In the genomic region with DNA sequence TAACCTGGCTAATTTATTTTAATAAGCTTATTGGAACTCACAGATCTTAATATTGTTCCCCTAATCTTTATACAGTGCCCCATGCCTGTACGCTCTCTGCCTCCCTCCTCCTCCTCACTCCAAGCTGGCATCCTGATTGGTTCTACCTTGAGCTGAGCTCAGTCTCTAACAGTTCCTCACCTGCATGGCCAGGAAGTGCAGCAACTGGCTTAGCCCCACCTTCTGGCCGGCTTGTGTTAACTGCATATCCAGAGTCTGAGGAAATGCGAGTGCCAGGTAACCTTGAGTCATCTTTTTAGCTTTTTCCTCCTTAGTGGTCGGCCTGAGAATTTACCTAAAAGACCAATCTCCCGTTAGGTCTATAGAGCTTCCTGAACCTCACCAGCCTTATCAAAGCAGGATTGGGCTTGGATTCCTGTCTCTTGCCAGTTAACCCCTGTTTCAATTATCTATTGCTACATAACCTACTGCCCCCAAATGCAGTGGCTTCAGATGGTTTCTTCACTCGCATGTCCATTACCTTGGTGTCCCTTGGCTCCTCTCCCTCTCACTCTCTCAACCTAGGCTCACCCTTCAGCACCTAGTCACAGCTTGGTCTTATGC, we compare ENCODE assay signal across 8 cellular contexts.
DNase-seq lines count a peak whose midpoint lies in the region; ATAC-seq, FAIRE-seq and TF ChIP-seq lines count a peak whose summit lies in the region.

No MANE protein-coding gene starts in this region.

- POLR2A ChIA-PET in HepG2 (lab: Yijun Ruan, JAX), result no interaction called here

- no peaks in the 10 kb centered on the region for H4K20me1 ChIP-seq in HepG2 (ENCODE audit: insufficient read depth, low read length)

- H3K9me3 ChIP-seq in HepG2 (ENCODE audit: low read length) (no peaks in the 10 kb centered on the region), upper lobe of right lung (no peaks in the 10 kb centered on the region)

- ATAC-seq in HG03025 (IDR thresholded peaks at IDR 0.05; ENCODE audit: low FRiP score, unreplicated experiment) (peak; percentile 77), HepG2 (peak; percentile 99), upper lobe of right lung (peak; percentile 97), HG02678 (IDR thresholded peaks at IDR 0.05; ENCODE audit: unreplicated experiment) (no peak)
- ATAC-seq in activated naive CD4-positive, alpha-beta T cell treated with anti-CD3 and anti-CD28 coated beads, Interleukin-2, amount 50 U/mL, for 72 hours, result peak; percentile 86 to 91

- H3K79me2 ChIP-seq in HepG2 (ENCODE audit: insufficient read depth, low read length), result no peaks in the 10 kb centered on the region

- BruUV-seq in HepG2 (replicated peaks; lab: Mats Ljungman, UMichigan), result no TSS peak

- H3K4me1 ChIP-seq in HepG2 (ENCODE audit: insufficient read depth, low read length) (peaks cover 5% of the 10 kb centered on the region; the same call in 1 of the 2 replicates), upper lobe of right lung (no peaks in the 10 kb centered on the region)

- intact Hi-C loops in HepG2 (cut with micrococcal nuclease; ENCODE audit: unreplicated experiment), result loop anchor here (1.0 kb wide), 3 partner anchors 89 to 201 kb away; no protein-coding TSS in a partner anchor
- intact Hi-C loops in upper lobe of right lung (cut with DNase I), result no loop called here

- 6% methylated on average over 6 of the region's 6 CpGs for WGBS in HepG2 (ENCODE audit: low lambda C conversion rate)

- TF ChIP-seq RAD21 in HepG2 (CRISPR knock-in tag; IDR thresholded peaks at IDR 0.05), result peak; percentile 81

- no peaks in the 10 kb centered on the region for H3K36me3 Mint-ChIP-seq in activated naive CD4-positive, alpha-beta T cell treated with anti-CD3 and anti-CD28 coated beads, Interleukin-2, amount 50 U/mL, for 72 hours

- no peak overlapping the region for H3K9ac ChIP-seq in HepG2 (ENCODE audit: insufficient read depth, low read depth, low read length)

- in situ Hi-C loops in HepG2 (cut with HindIII; ENCODE audit: extremely low pct_ligation_motif_present, low pct_unique_long_range_greater_than_20kb), result loop anchor here (5.0 kb wide), 1 partner anchor 175 kb away; no protein-coding TSS in a partner anchor

- H3K36me3 ChIP-seq in HepG2 (replicated peaks in 1 of 2; ENCODE audit: control insufficient read depth in 1 of 2, insufficient read depth in 2 of 2, low read length in 2 of 2), result no peaks in the 10 kb centered on the region
- no peaks in the 10 kb centered on the region for H3K36me3 ChIP-seq in upper lobe of right lung

- no peak for TF ChIP-seq EP300 in HepG2 (IDR thresholded peaks at IDR 0.05; ENCODE audit: low read depth in 2 of 2, low read length in 2 of 2)
- no peak for TF ChIP-seq EP300 in HepG2 (CRISPR knock-in tag; IDR thresholded peaks at IDR 0.05; ENCODE audit: borderline replicate concordance)

- no peak overlapping the region for H3K4me3 ChIP-seq in HepG2 (replicated peaks in 1 of 3; ENCODE audit: insufficient read depth in 1 of 3, low read depth in 2 of 3, low read length in 3 of 3)
- H3K4me3 ChIP-seq in upper lobe of right lung, result no peak overlapping the region

- TF ChIP-seq POLR2A in GM12891 (IDR thresholded peaks at IDR 0.05; ENCODE audit: low read depth, low read length), result no peak
- TF ChIP-seq POLR2A in HepG2 (IDR thresholded peaks at IDR 0.05; ENCODE audit: insufficient read depth in 1 of 2, low read depth in 2 of 2, low read length in 2 of 2), result no peak

- H2AFZ ChIP-seq in HepG2 (ENCODE audit: low read length), result no peak overlapping the region

- DNase-seq in GM12891 (ENCODE audit: insufficient read length, low spot score) (no peak), RCC 7860 (ENCODE audit: low spot score) (peak; percentile 24), HepG2 (ENCODE audit: low spot score) (peak; percentile 69), upper lobe of right lung (peak; percentile 76), DMS79 (lab: John Stamatoyannopoulos, UW) (no peak)
- DNase-seq in activated naive CD4-positive, alpha-beta T cell treated with anti-CD3 and anti-CD28 coated beads, Interleukin-2, amount 50 U/mL, for 72 hours (ENCODE audit: low spot score in 2 of 2), result peak in 1 of 2 donors; percentile 36

- H3K27ac ChIP-seq in HepG2 (ENCODE audit: extremely low read length, insufficient read depth, low read length), result no peak overlapping the region
- H3K27ac ChIP-seq in upper lobe of right lung, result no peak overlapping the region

- peak overlapping the region in 1 of 2 donors; percentile 40 for H3K27ac Mint-ChIP-seq in activated naive CD4-positive, alpha-beta T cell treated with anti-CD3 and anti-CD28 coated beads, Interleukin-2, amount 50 U/mL, for 72 hours

- peak; percentile 88 for TF ChIP-seq CTCF in HepG2 (CRISPR knock-in tag; IDR thresholded peaks at IDR 0.05)
- TF ChIP-seq CTCF in upper lobe of right lung (IDR thresholded peaks at IDR 0.05), result peak; percentile 39

- H3K9me3 Mint-ChIP-seq in activated naive CD4-positive, alpha-beta T cell treated with anti-CD3 and anti-CD28 coated beads, Interleukin-2, amount 50 U/mL, for 72 hours, result no peaks in the 10 kb centered on the region

- H3K27me3 ChIP-seq in HepG2 (ENCODE audit: control insufficient read depth in 1 of 2, insufficient read depth in 2 of 2, low read length in 2 of 2) (peaks cover 1 to 10% of the 10 kb centered on the region in 2 experiments; a peak in 2 of 5 replicates), upper lobe of right lung (no peaks in the 10 kb centered on the region)

- CTCF ChIA-PET in HepG2 (lab: Yijun Ruan, JAX; ENCODE audit: low intra/inter-chr PET ratio, low total read pairs), result interaction anchor here (0.6 to 1.4 kb wide), 4 partner anchors 176 to 218 kb away, joined by 3 to 8 read pairs (median 5); no protein-coding TSS in a partner anchor

- peak overlapping the region; percentile 16; the same call in 1 of the 2 replicates for H3K4me2 ChIP-seq in HepG2 (ENCODE audit: low read depth, low read length)

- FAIRE-seq in GM12891 (lab: Jason Lieb, UNC) (peak; percentile 13), RCC 7860 (lab: Jason Lieb, UNC) (no peak), HepG2 (lab: Jason Lieb, UNC) (peak; percentile 93)

TF ChIP-seq in GM12891, 5 proteins besides CTCF, POLR2A, EP300 and RAD21:
- TF ChIP-seq PAX5 (IDR thresholded peaks at IDR 0.05; ENCODE audit: insufficient read depth, low read length, severe bottlenecking) (no peak), SPI1 (IDR thresholded peaks at IDR 0.05; ENCODE audit: low read depth, low read length) (0 out of 2 replicates have a peak, but pooled peaks have one; percentile 6), POU2F2 (IDR thresholded peaks at IDR 0.05; ENCODE audit: low read depth, low read length) (no peak)

TF ChIP-seq in HepG2, 621 proteins besides CTCF, POLR2A, EP300 and RAD21 (continues in another document):
- TF ChIP-seq KDM4B (CRISPR knock-in tag; IDR thresholded peaks at IDR 0.05) (no peak), HDAC2 (CRISPR knock-in tag; IDR thresholded peaks at IDR 0.05) (0 out of 2 replicates have a peak, but pooled peaks have one; percentile 18), GABPB1 (CRISPR knock-in tag; IDR thresholded peaks at IDR 0.05) (peak; percentile 57; the same call in 1 of the 2 replicates), STAG1 (CRISPR knock-in tag; IDR thresholded peaks at IDR 0.05) (peak; percentile 92), CEBPG (CRISPR knock-in tag; IDR thresholded peaks at IDR 0.05) (0 out of 2 replicates have a peak, but pooled peaks have one; percentile 20), ETV5 (CRISPR knock-in tag; IDR thresholded peaks at IDR 0.05; ENCODE audit: borderline replicate concordance) (peak; percentile 66; the same call in 1 of the 2 replicates), ZNF263 (CRISPR knock-in tag; IDR thresholded peaks at IDR 0.05) (0 out of 2 replicates have a peak, but pooled peaks have one; percentile 19), SOX6 (IDR thresholded peaks at IDR 0.05) (no peak), SOX6 (CRISPR knock-in tag; IDR thresholded peaks at IDR 0.05) (0 out of 2 replicates have a peak, but pooled peaks have one; percentile 15), ZNF644 (CRISPR knock-in tag; IDR thresholded peaks at IDR 0.05; ENCODE audit: low read depth) (no peak), MATR3 (CRISPR knock-in tag; IDR thresholded peaks at IDR 0.05) (no peak), GATAD1 (CRISPR knock-in tag; IDR thresholded peaks at IDR 0.05) (no peak), REPIN1 (CRISPR knock-in tag; IDR thresholded peaks at IDR 0.05; ENCODE audit: borderline replicate concordance, low read depth) (peak; percentile 83; the same call in 1 of the 2 replicates), TEAD3 (CRISPR knock-in tag; optimal IDR thresholded peaks at IDR 0.05; ENCODE audit: borderline replicate concordance) (peak; percentile 62), ZNF354B (CRISPR knock-in tag; IDR thresholded peaks at IDR 0.05) (0 out of 2 replicates have a peak, but pooled peaks have one; percentile 37), MZF1 (CRISPR knock-in tag; IDR thresholded peaks at IDR 0.05; ENCODE audit: borderline replicate concordance) (no peak), PHB2 (IDR thresholded peaks at IDR 0.05; ENCODE audit: partially characterized antibody) (no peak), ZNF770 (CRISPR knock-in tag; IDR thresholded peaks at IDR 0.05) (0 out of 2 replicates have a peak, but pooled peaks have one; percentile 8)
- TF ChIP-seq, protein P1, sequence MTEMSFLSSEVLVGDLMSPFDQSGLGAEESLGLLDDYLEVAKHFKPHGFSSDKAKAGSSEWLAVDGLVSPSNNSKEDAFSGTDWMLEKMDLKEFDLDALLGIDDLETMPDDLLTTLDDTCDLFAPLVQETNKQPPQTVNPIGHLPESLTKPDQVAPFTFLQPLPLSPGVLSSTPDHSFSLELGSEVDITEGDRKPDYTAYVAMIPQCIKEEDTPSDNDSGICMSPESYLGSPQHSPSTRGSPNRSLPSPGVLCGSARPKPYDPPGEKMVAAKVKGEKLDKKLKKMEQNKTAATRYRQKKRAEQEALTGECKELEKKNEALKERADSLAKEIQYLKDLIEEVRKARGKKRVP (CRISPR knock-in tag; IDR thresholded peaks at IDR 0.05), result 0 out of 4 replicates have a peak, but pooled peaks of 1 of the 2 experiments have one; percentile 13

Comparison
In these comparisons a context has a peak if more than half of its experiments do, and no peak if none do; other contexts are left out.
1. DNase-seq: peak in RCC 7860 (single experiment), HepG2 (single experiment) and upper lobe of right lung (single experiment); none in GM12891 (single experiment) and DMS79 (single experiment).